1 cellular context compared by ENCODE assay signal in genomic region chr12:124866195-124866882, GRCh38.
A peak's percentile ranks its signal among the peaks of the same experiment; 100 is the strongest.
TF ChIP-seq lines count a peak whose summit lies in the region.

No MANE protein-coding gene starts in this region.

TF ChIP-seq in HepG2, 621 proteins besides CTCF, POLR2A, EP300 and RAD21 (continued from another document):
- TF ChIP-seq ARID3A (IDR thresholded peaks at IDR 0.05; ENCODE audit: low read depth, low read length): peak; percentile 26; the same call in 1 of the 2 replicates
